Comparison of ENCODE assay signal across 8 cellular contexts in the genomic region with DNA sequence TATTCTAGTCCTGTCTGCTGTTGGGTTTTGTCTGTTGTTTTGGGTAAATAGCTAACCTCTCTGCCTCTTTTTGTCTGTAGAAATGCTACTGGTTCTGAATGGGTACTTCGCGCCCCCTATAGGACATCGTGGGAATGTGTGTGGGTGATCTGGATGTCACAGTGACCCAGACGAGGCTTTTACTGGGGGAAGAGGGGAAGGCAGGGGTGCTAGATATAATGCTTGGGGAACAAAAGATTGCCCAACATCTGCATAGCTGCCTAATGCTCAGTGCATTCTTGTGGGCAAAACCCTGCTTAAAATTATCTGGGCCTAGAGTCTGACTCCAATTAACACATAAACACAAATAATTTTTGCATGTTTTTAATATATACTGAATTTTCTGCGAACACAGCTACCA. TPM values are rescaled to one million over a fixed set of nuclear protein-coding genes. Genes with fewer than 3 reads are reported as not detected.
DNase-seq lines count a peak whose midpoint lies in the region; ATAC-seq and TF ChIP-seq lines count a peak whose summit lies in the region.

No MANE protein-coding gene starts in this region.

- H3K9me3 ChIP-seq in CD4-positive, alpha-beta T cell (ENCODE audit: control insufficient read depth, low read length), result no peaks in the 10 kb centered on the region
- no peaks in the 10 kb centered on the region for H3K9me3 ChIP-seq in RWPE2 (ENCODE audit: severe bottlenecking)
- H3K9me3 ChIP-seq in gastroesophageal sphincter, result no peaks in the 10 kb centered on the region
- no peaks in the 10 kb centered on the region for H3K9me3 ChIP-seq in prostate gland
- no peaks in the 10 kb centered on the region for H3K9me3 ChIP-seq in vagina

- H3K27ac Mint-ChIP-seq in CD4-positive, alpha-beta T cell, result peak overlapping the region; percentile 2

- no peaks in the 10 kb centered on the region for H3K9me3 Mint-ChIP-seq in CD4-positive, alpha-beta T cell

- CTCF ChIA-PET in CD4-positive, alpha-beta T cell (lab: Charles Lee), result interaction anchor here (0.6 to 3.5 kb wide), 24 partner anchors 9 to 371 kb away, joined by 3 to 26 read pairs (median 4); no protein-coding TSS in a partner anchor

- no peaks in the 10 kb centered on the region for H3K36me3 ChIP-seq in RWPE2 (ENCODE audit: low read depth)
- H3K36me3 ChIP-seq in gastroesophageal sphincter, result no peaks in the 10 kb centered on the region
- H3K36me3 ChIP-seq in prostate gland, result no peaks in the 10 kb centered on the region
- H3K36me3 ChIP-seq in vagina, result no peaks in the 10 kb centered on the region

- no peak overlapping the region for H3K4me3 Mint-ChIP-seq in CD4-positive, alpha-beta T cell

- peaks cover 87% of the 10 kb centered on the region for H3K4me1 Mint-ChIP-seq in CD4-positive, alpha-beta T cell (ENCODE audit: low read depth)

- H3K27me3 ChIP-seq in CD4-positive, alpha-beta T cell (ENCODE audit: control insufficient read depth, insufficient read depth, low read length), result no peaks in the 10 kb centered on the region
- H3K27me3 ChIP-seq in RWPE2 (ENCODE audit: insufficient read depth, poor library complexity, severe bottlenecking) (no peaks in the 10 kb centered on the region), gastroesophageal sphincter (no peaks in the 10 kb centered on the region), prostate gland (replicated peaks; ENCODE audit: insufficient read depth) (no peaks in the 10 kb centered on the region), vagina (no peaks in the 10 kb centered on the region)

- ATAC-seq in CD4-positive, alpha-beta T cell (ENCODE audit: poor library complexity), result peak; percentile 66
- ATAC-seq in GM21390 (IDR thresholded peaks at IDR 0.05; ENCODE audit: unreplicated experiment) (peak; percentile 47), RWPE2 (ENCODE audit: low read depth) (no peak), gastroesophageal sphincter (no peak)

- H3K4me3 ChIP-seq in RWPE2 (ENCODE audit: severe bottlenecking), result no peak overlapping the region
- no peak overlapping the region for H3K4me3 ChIP-seq in gastroesophageal sphincter
- H3K4me3 ChIP-seq in prostate gland, result no peak overlapping the region
- H3K4me3 ChIP-seq in vagina, result no peak overlapping the region

- intact Hi-C loops in CD4-positive, alpha-beta T cell (cut with DNase I, micrococcal nuclease), result loop anchor here (1.0 to 5.0 kb wide), 3 partner anchors 59 to 125 kb away; a partner anchor contains a TSS
- intact Hi-C loops in prostate gland (cut with DNase I) (no loop called here), vagina (cut with DNase I) (loop anchor here (10.0 kb wide), 1 partner anchor 51 kb away; no protein-coding TSS in a partner anchor)

- peak; percentile 73 for TF ChIP-seq CTCF in CD4-positive, alpha-beta T cell (IDR thresholded peaks at IDR 0.05)
- peak; percentile 88 for TF ChIP-seq CTCF in RWPE2 (IDR thresholded peaks at IDR 0.05; ENCODE audit: poor library complexity, severe bottlenecking)
- TF ChIP-seq CTCF in gastroesophageal sphincter (IDR thresholded peaks at IDR 0.05), result peak; percentile 53 to 71 (median 63)
- peak; percentile 35 to 58 (median 51) for TF ChIP-seq CTCF in prostate gland (IDR thresholded peaks at IDR 0.05)
- peak in 2 of 3 experiments; percentile 50 to 73 for TF ChIP-seq CTCF in vagina (IDR thresholded peaks at IDR 0.05)

- POLR2A ChIA-PET in CD4-positive, alpha-beta T cell (lab: Charles Lee), result interaction anchor here (1.3 kb wide), 1 partner anchor 59 kb away, joined by 3 read pairs; no protein-coding TSS in a partner anchor

- no peak for TF ChIP-seq EP300 in gastroesophageal sphincter (IDR thresholded peaks at IDR 0.05)

- H3K36me3 Mint-ChIP-seq in CD4-positive, alpha-beta T cell (ENCODE audit: low read depth), result no peaks in the 10 kb centered on the region

- DNase-seq in CD4-positive, alpha-beta T cell, result peak; percentile 52 to 72 (median 62)
- peak; percentile 72 to 82 for DNase-seq in Kasumi-1 (lab: John Stamatoyannopoulos, UW)
- DNase-seq in RWPE2 (ENCODE audit: low spot score), result no peak
- peak; percentile 25 to 49 for DNase-seq in activated T-helper 1 cell treated with anti-CD3 and anti-CD28 coated beads, Interleukin-2, amount 50 U/mL, for 16 hours (ENCODE audit: low read depth in 1 of 2, low spot score in 1 of 2)
- peak; percentile 27 for DNase-seq in prostate gland (ENCODE audit: low spot score)
- no peak for DNase-seq in vagina (ENCODE audit: extremely low spot score in 2 of 2)

- TF ChIP-seq POLR2A in gastroesophageal sphincter (IDR thresholded peaks at IDR 0.05) (no peak), prostate gland (IDR thresholded peaks at IDR 0.05) (no peak), vagina (IDR thresholded peaks at IDR 0.05) (no peak)

- H3K27ac ChIP-seq in CD4-positive, alpha-beta T cell (ENCODE audit: low read depth, low read length), result no peak overlapping the region
- peak overlapping the region; percentile 89 for H3K27ac ChIP-seq in RWPE2 (ENCODE audit: poor library complexity, severe bottlenecking)
- H3K27ac ChIP-seq in gastroesophageal sphincter, result no peak overlapping the region
- H3K27ac ChIP-seq in prostate gland, result no peak overlapping the region
- no peak overlapping the region for H3K27ac ChIP-seq in vagina

- 26 to 31% methylated on average over 3 to 4 of the region's 5 CpGs for WGBS in gastroesophageal sphincter (ENCODE audit: low coverage in 1 of 2), 2 donors
- WGBS in prostate gland, result 31% methylated on average over 5 of the region's 5 CpGs

- H3K27me3 Mint-ChIP-seq in CD4-positive, alpha-beta T cell, result no peaks in the 10 kb centered on the region

- H3K4me1 ChIP-seq in RWPE2 (ENCODE audit: insufficient read depth, poor library complexity, severe bottlenecking), result peaks cover 72% of the 10 kb centered on the region
- H3K4me1 ChIP-seq in gastroesophageal sphincter, result peaks cover 0 to 92% (median 20%) of the 10 kb centered on the region in 3 donors
- H3K4me1 ChIP-seq in prostate gland (replicated peaks), result no peaks in the 10 kb centered on the region
- H3K4me1 ChIP-seq in vagina, result peaks cover 64% of the 10 kb centered on the region

RNA-seq across cellular contexts. Expression of a gene that starts 57.7 kb away (rescaled TPM):
- 10 to 100 TPM; 71.3 to 73.3 TPM for total RNA-seq in CD4-positive, alpha-beta T cell
- 10 to 100 TPM; 32.2 to 38.4 (median 36.0) TPM for total RNA-seq in gastroesophageal sphincter
- total RNA-seq in prostate gland, result 10 to 100 TPM; 19.4 to 38.1 TPM
- 44.0 TPM for total RNA-seq in vagina

Comparison
In these comparisons a context has a peak if more than half of its experiments do, and no peak if none do; other contexts are left out.
1. ATAC-seq: peak in CD4-positive, alpha-beta T cell (single experiment) and GM21390 (single experiment); none in RWPE2 (single experiment) and gastroesophageal sphincter (single experiment).
2. DNase-seq: peak in CD4-positive, alpha-beta T cell (10 of 10), Kasumi-1 (2 of 2), activated T-helper 1 cell treated with anti-CD3 and anti-CD28 coated beads, Interleukin-2, amount 50 U/mL, for 16 hours (2 of 2) and prostate gland (single experiment); none in RWPE2 (single experiment) and vagina (0 of 2).
3. Peak in every context shown above with its lines, with median percentiles within 50 percentile points of each other: CTCF ChIP-seq.